Comparison of ENCODE assay signal across 15 cellular contexts in genomic region chr20:21523398-21523868, GRCh38. TPM values are rescaled to one million over a fixed set of nuclear protein-coding genes. Genes with fewer than 3 reads are reported as not detected.
A peak's percentile ranks its signal among the peaks of the same experiment; 100 is the strongest.
DNase-seq lines count a peak whose midpoint lies in the region; ATAC-seq and TF ChIP-seq lines count a peak whose summit lies in the region.
"Had no signal": no experiment of that assay in that cellular context is flagged by ENCODE, and none has a peak within 500 bp of the region (broad histone marks: within the 10 kb centered on the region; RNA-seq: fewer than 3 reads in every experiment).

No MANE protein-coding gene starts in this region.

- TF ChIP-seq CTCF in CD4-positive, alpha-beta T cell (IDR thresholded peaks at IDR 0.05) = no peak

- no peak overlapping the region for H3K27ac Mint-ChIP-seq in CD4-positive, alpha-beta T cell
- peak overlapping the region; percentile 37 for H3K27ac Mint-ChIP-seq in activated T-helper 1 cell treated with anti-CD3 and anti-CD28 coated beads, Interleukin-12 subunit alpha, Interleukin-12 subunit beta, Interleukin-2, Interleukin-4 antibody, amounts not matched to agents 30 ng/mL and 10 ng/mL and 1 ng/mL, durations not matched to agents 14 hours and 24 hours and 36 hours
- H3K27ac Mint-ChIP-seq: activated naive CD4-positive, alpha-beta T cell treated with anti-CD3 and anti-CD28 coated beads for 36 hours; CD14-positive monocyte had no signal

- peaks cover 19% of the 10 kb centered on the region for H3K4me1 Mint-ChIP-seq in CD4-positive, alpha-beta T cell (ENCODE audit: low read depth)
- H3K4me1 Mint-ChIP-seq in activated T-helper 1 cell treated with anti-CD3 and anti-CD28 coated beads, Interleukin-12 subunit alpha, Interleukin-12 subunit beta, Interleukin-2, Interleukin-4 antibody, amounts not matched to agents 30 ng/mL and 10 ng/mL and 1 ng/mL, durations not matched to agents 14 hours and 24 hours and 36 hours (ENCODE audit: low read depth) = peaks cover 5% of the 10 kb centered on the region
- H3K4me1 Mint-ChIP-seq: CD14-positive monocyte had no signal

- POLR2A ChIA-PET in CD4-positive, alpha-beta T cell (lab: Charles Lee) = no interaction called here

- intact Hi-C loops in CD4-positive, alpha-beta T cell (cut with DNase I, micrococcal nuclease) = no loop called here
- intact Hi-C loops in activated T-helper 1 cell treated with anti-CD3 and anti-CD28 coated beads, Interleukin-12 subunit alpha, Interleukin-12 subunit beta, Interleukin-2, Interleukin-4 antibody, amounts not matched to agents 30 ng/mL and 10 ng/mL and 1 ng/mL, durations not matched to agents 14 hours and 24 hours and 36 hours (cut with micrococcal nuclease) = loop anchor here (2.0 kb wide), 1 partner anchor 17 kb away; no protein-coding TSS in a partner anchor

- DNase-seq in CD4-positive, alpha-beta T cell = no peak
- DNase-seq in ELF-1 (ENCODE audit: low read depth, low spot score) = peak; percentile 10
- DNase-seq in activated T-helper 1 cell treated with anti-CD3 and anti-CD28 coated beads, Interleukin-12 subunit alpha, Interleukin-12 subunit beta, Interleukin-2, Interleukin-4 antibody, amounts not matched to agents 30 ng/mL and 10 ng/mL and 1 ng/mL, durations not matched to agents 14 hours and 24 hours and 36 hours (ENCODE audit: low spot score) = no peak
- DNase-seq: activated CD4-positive, alpha-beta T cell treated with anti-CD3 and anti-CD28 coated beads for 4 hours; activated naive CD4-positive, alpha-beta T cell treated with anti-CD3 and anti-CD28 coated beads for 36 hours; erythroblast; Kasumi-1; lower lobe of right lung; NCI-H2107 had no signal

- no peak overlapping the region for H3K9ac ChIP-seq in iPS-20b (ENCODE audit: low read depth, low read length)

- peak overlapping the region; percentile 30 for H3K4me3 Mint-ChIP-seq in CD4-positive, alpha-beta T cell
- no peak overlapping the region for H3K4me3 Mint-ChIP-seq in activated T-helper 1 cell treated with anti-CD3 and anti-CD28 coated beads, Interleukin-12 subunit alpha, Interleukin-12 subunit beta, Interleukin-2, Interleukin-4 antibody, amounts not matched to agents 30 ng/mL and 10 ng/mL and 1 ng/mL, durations not matched to agents 14 hours and 24 hours and 36 hours

- no peaks in the 10 kb centered on the region for H3K36me3 Mint-ChIP-seq in CD4-positive, alpha-beta T cell (ENCODE audit: low read depth)
- H3K36me3 Mint-ChIP-seq in activated T-helper 1 cell treated with anti-CD3 and anti-CD28 coated beads, Interleukin-12 subunit alpha, Interleukin-12 subunit beta, Interleukin-2, Interleukin-4 antibody, amounts not matched to agents 30 ng/mL and 10 ng/mL and 1 ng/mL, durations not matched to agents 14 hours and 24 hours and 36 hours (ENCODE audit: low read depth) = no peaks in the 10 kb centered on the region

- peaks cover 83% of the 10 kb centered on the region for H3K27me3 Mint-ChIP-seq in CD4-positive, alpha-beta T cell
- H3K27me3 Mint-ChIP-seq in activated T-helper 1 cell treated with anti-CD3 and anti-CD28 coated beads, Interleukin-12 subunit alpha, Interleukin-12 subunit beta, Interleukin-2, Interleukin-4 antibody, amounts not matched to agents 30 ng/mL and 10 ng/mL and 1 ng/mL, durations not matched to agents 14 hours and 24 hours and 36 hours (ENCODE audit: insufficient read depth) = peaks cover 79% of the 10 kb centered on the region

- H3K27me3 ChIP-seq in CD4-positive, alpha-beta T cell (ENCODE audit: control insufficient read depth, insufficient read depth, low read length) = peaks cover 83% of the 10 kb centered on the region
- peaks cover 100% of the 10 kb centered on the region for H3K27me3 ChIP-seq in iPS-20b (ENCODE audit: insufficient read depth, low read length)

- H3K9me3 ChIP-seq in CD4-positive, alpha-beta T cell (ENCODE audit: control insufficient read depth, low read length) = no peaks in the 10 kb centered on the region
- H3K9me3 ChIP-seq in iPS-20b (ENCODE audit: insufficient read depth, low read depth, low read length) = no peaks in the 10 kb centered on the region; the same call in 1 of the 2 replicates
- H3K9me3 ChIP-seq: lower lobe of right lung had no signal

- H3K9me3 Mint-ChIP-seq in CD4-positive, alpha-beta T cell = no peaks in the 10 kb centered on the region
- H3K9me3 Mint-ChIP-seq in activated T-helper 1 cell treated with anti-CD3 and anti-CD28 coated beads, Interleukin-12 subunit alpha, Interleukin-12 subunit beta, Interleukin-2, Interleukin-4 antibody, amounts not matched to agents 30 ng/mL and 10 ng/mL and 1 ng/mL, durations not matched to agents 14 hours and 24 hours and 36 hours = no peaks in the 10 kb centered on the region
- H3K9me3 Mint-ChIP-seq: activated naive CD4-positive, alpha-beta T cell treated with anti-CD3 and anti-CD28 coated beads for 36 hours had no signal

- no peak overlapping the region for H3K27ac ChIP-seq in CD4-positive, alpha-beta T cell (ENCODE audit: low read depth, low read length)
- H3K27ac ChIP-seq in iPS-20b (ENCODE audit: low read length) = no peak overlapping the region
- H3K27ac ChIP-seq: lower lobe of right lung had no signal

- ATAC-seq in CD4-positive, alpha-beta T cell (ENCODE audit: poor library complexity) = no peak
- ATAC-seq in HG03354 (IDR thresholded peaks at IDR 0.05; ENCODE audit: poor library complexity, severe bottlenecking, unreplicated experiment) (no peak), GM21360 (IDR thresholded peaks at IDR 0.05; ENCODE audit: unreplicated experiment) (no peak), HG03135 (IDR thresholded peaks at IDR 0.05; ENCODE audit: unreplicated experiment) (no peak)
- ATAC-seq: lower lobe of right lung had no signal

- CTCF ChIA-PET in CD4-positive, alpha-beta T cell (lab: Charles Lee) = no interaction called here

- H3K4me3 ChIP-seq in iPS-20b (ENCODE audit: low read length) = peak overlapping the region; percentile 47; the same call in 1 of the 2 replicates
- H3K4me3 ChIP-seq: lower lobe of right lung had no signal

- H3K4me1 ChIP-seq in iPS-20b (ENCODE audit: insufficient read depth, low read length) = peaks cover 8% of the 10 kb centered on the region; the same call in 1 of the 2 replicates

- H3K36me3 ChIP-seq in iPS-20b (ENCODE audit: insufficient read depth, low read depth, low read length) = no peaks in the 10 kb centered on the region
- H3K36me3 ChIP-seq: lower lobe of right lung had no signal

RNA-seq across cellular contexts. Expression of gene NKX2-2, which starts 9.6 kb away (rescaled TPM):
- total RNA-seq in CD4-positive, alpha-beta T cell = not detected
- total RNA-seq in activated T-helper 1 cell treated with anti-CD3 and anti-CD28 coated beads, Interleukin-12 subunit alpha, Interleukin-12 subunit beta, Interleukin-2, Interleukin-4 antibody, amounts not matched to agents 30 ng/mL and 10 ng/mL and 1 ng/mL, durations not matched to agents 14 hours and 24 hours and 36 hours = not detected in 2 replicates
- total RNA-seq: activated naive CD4-positive, alpha-beta T cell treated with anti-CD3 and anti-CD28 coated beads for 36 hours; lower lobe of right lung; subcutaneous adipose tissue had no signal
